1 cellular context compared by ENCODE assay signal in the genomic region with DNA sequence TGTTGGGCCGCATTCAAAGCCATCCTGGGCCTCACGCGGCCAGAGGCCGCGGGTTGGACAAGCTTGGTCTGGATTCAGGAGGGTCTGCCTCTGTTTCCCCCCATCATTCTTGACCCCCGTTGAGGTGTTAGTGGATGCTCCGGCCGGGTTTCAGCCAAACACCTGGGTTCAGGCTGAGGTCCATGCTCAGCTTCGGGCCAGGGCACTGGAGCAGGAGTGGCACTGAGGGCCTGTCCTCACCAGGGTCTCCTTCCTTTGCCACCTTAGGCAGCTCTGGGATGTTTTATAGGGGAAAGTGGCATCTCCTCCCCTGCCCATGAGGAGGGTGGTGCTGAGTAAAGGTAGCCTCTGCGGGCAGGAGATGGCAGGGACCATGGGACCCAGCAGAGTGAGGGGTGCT.
TF ChIP-seq lines count a peak whose summit lies in the region.

No MANE protein-coding gene starts in this region.

TF ChIP-seq in HepG2, 621 proteins besides CTCF, POLR2A, EP300 and RAD21 (continued from another document):
- TF ChIP-seq, protein P1, sequence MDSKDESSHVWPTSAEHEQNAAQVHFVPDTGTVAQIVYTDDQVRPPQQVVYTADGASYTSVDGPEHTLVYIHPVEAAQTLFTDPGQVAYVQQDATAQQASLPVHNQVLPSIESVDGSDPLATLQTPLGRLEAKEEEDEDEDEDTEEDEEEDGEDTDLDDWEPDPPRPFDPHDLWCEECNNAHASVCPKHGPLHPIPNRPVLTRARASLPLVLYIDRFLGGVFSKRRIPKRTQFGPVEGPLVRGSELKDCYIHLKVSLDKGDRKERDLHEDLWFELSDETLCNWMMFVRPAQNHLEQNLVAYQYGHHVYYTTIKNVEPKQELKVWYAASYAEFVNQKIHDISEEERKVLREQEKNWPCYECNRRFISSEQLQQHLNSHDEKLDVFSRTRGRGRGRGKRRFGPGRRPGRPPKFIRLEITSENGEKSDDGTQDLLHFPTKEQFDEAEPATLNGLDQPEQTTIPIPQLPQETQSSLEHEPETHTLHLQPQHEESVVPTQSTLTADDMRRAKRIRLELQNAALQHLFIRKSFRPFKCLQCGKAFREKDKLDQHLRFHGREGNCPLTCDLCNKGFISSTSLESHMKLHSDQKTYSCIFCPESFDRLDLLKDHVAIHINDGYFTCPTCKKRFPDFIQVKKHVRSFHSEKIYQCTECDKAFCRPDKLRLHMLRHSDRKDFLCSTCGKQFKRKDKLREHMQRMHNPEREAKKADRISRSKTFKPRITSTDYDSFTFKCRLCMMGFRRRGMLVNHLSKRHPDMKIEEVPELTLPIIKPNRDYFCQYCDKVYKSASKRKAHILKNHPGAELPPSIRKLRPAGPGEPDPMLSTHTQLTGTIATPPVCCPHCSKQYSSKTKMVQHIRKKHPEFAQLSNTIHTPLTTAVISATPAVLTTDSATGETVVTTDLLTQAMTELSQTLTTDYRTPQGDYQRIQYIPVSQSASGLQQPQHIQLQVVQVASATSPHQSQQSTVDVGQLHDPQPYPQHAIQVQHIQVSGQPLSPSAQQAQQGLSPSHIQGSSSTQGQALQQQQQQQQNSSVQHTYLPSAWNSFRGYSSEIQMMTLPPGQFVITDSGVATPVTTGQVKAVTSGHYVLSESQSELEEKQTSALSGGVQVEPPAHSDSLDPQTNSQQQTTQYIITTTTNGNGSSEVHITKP (CRISPR knock-in tag; IDR thresholded peaks at IDR 0.05; ENCODE audit: low read depth), result no peak
- TF ChIP-seq DMAP1 (CRISPR knock-in tag; IDR thresholded peaks at IDR 0.05) (no peak), SIN3B (IDR thresholded peaks at IDR 0.05; ENCODE audit: low read length) (no peak), SOX5 (CRISPR knock-in tag; IDR thresholded peaks at IDR 0.05; ENCODE audit: borderline replicate concordance) (no peak), JARID2 (CRISPR knock-in tag; IDR thresholded peaks at IDR 0.05; ENCODE audit: insufficient replicate concordance) (no peak), MIXL1 (CRISPR knock-in tag; IDR thresholded peaks at IDR 0.05) (no peak), ZNF768 (CRISPR knock-in tag; IDR thresholded peaks at IDR 0.05) (no peak), KDM5A (IDR thresholded peaks at IDR 0.05; ENCODE audit: borderline replicate concordance, low read length) (no peak)
- TF ChIP-seq, protein P2, sequence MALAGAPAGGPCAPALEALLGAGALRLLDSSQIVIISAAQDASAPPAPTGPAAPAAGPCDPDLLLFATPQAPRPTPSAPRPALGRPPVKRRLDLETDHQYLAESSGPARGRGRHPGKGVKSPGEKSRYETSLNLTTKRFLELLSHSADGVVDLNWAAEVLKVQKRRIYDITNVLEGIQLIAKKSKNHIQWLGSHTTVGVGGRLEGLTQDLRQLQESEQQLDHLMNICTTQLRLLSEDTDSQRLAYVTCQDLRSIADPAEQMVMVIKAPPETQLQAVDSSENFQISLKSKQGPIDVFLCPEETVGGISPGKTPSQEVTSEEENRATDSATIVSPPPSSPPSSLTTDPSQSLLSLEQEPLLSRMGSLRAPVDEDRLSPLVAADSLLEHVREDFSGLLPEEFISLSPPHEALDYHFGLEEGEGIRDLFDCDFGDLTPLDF (CRISPR knock-in tag; IDR thresholded peaks at IDR 0.05), result no peak
- TF ChIP-seq, protein P3, sequence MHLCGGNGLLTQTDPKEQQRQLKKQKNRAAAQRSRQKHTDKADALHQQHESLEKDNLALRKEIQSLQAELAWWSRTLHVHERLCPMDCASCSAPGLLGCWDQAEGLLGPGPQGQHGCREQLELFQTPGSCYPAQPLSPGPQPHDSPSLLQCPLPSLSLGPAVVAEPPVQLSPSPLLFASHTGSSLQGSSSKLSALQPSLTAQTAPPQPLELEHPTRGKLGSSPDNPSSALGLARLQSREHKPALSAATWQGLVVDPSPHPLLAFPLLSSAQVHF (CRISPR knock-in tag; IDR thresholded peaks at IDR 0.05), result no peak
